In the genomic region with DNA sequence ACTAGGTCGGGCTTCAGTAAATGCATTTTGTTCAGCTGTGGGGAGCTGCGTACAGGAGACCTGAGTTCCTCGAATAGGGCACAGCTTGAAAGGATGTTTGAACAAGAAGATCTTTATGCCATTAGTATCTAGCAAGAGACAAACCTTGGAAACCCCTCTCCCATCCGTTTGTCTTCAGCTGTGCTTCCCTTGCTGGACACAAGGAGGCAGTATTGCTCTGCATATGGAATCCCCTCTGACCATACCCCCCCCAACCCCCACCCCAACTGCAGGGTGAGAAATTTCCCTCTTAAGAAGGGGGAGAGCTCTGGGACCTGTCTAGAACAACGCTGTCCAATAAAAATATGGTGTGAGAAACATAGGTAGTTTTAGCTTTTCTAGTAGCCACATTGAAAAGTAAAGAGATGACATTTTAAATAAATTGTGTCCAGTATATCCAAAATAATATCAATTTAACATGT, we compare ENCODE assay signal across 8 cellular contexts. TPM values are rescaled to one million over a fixed set of nuclear protein-coding genes. Genes with fewer than 3 reads are reported as not detected.
DNase-seq lines count a peak whose midpoint lies in the region; ATAC-seq, FAIRE-seq and TF ChIP-seq lines count a peak whose summit lies in the region.

No MANE protein-coding gene starts in this region.

- peak overlapping the region; percentile 60 to 93 for H3K9ac ChIP-seq in colonic mucosa (ENCODE audit: low read depth in 2 of 2, low read length in 2 of 2)

- peak overlapping the region; percentile 87 to 94 for H3K27ac ChIP-seq in A549
- no peak overlapping the region for H3K27ac ChIP-seq in colonic mucosa

- no peaks in the 10 kb centered on the region for H3K9me3 ChIP-seq in A549
- no peaks in the 10 kb centered on the region for H3K9me3 ChIP-seq in colonic mucosa

- ATAC-seq in A549 (peak in 1 of 2 experiments; percentile 31; a peak in 3 of 6 replicates), HG02970 (IDR thresholded peaks at IDR 0.05; ENCODE audit: low FRiP score, unreplicated experiment) (no peak)

- H3K27me3 ChIP-seq in colonic mucosa = no peaks in the 10 kb centered on the region

- TF ChIP-seq CTCF in A549 (IDR thresholded peaks at IDR 0.05) = peak; percentile 93
- TF ChIP-seq CTCF in colonic mucosa (IDR thresholded peaks at IDR 0.05) = peak; percentile 85
- TF ChIP-seq CTCF in lower leg skin (IDR thresholded peaks at IDR 0.05) = no peak

- DNase-seq in A549 (ENCODE audit: low read depth in 1 of 2, low spot score in 1 of 2) = peak; percentile 78 to 81
- peak; percentile 54 for DNase-seq in GM12892 (ENCODE audit: insufficient read length)
- DNase-seq in NCI-H345 (lab: John Stamatoyannopoulos, UW) = peak; percentile 76
- peak; percentile 58 to 65 for DNase-seq in activated CD4-positive, alpha-beta T cell treated with anti-CD3 and anti-CD28 coated beads for 24 hours (ENCODE audit: low read depth in 2 of 2)
- peak; percentile 73 for DNase-seq in colonic mucosa
- DNase-seq in lower leg skin (ENCODE audit: low spot score in 2 of 2) = no peak
- peak; percentile 62 to 67 for DNase-seq in stimulated activated CD4-positive, alpha-beta T cell treated with anti-CD3 and anti-CD28 coated beads, Interleukin-4, amount 100 ng/mL, for 4 hours

- H3K4me2 ChIP-seq in A549 = peak overlapping the region; percentile 95

- H3K4me3 ChIP-seq in A549 = peak overlapping the region; percentile 66
- peak overlapping the region; percentile 76 for H3K4me3 ChIP-seq in colonic mucosa
- H3K4me3 ChIP-seq in lower leg skin (ENCODE audit: low read depth, poor library complexity, severe bottlenecking) = peak overlapping the region; percentile 68

- H3K36me3 ChIP-seq in colonic mucosa = no peaks in the 10 kb centered on the region

- POLR2A ChIA-PET in A549 (lab: Yijun Ruan, JAX) = interaction anchor here (0.6 to 3.1 kb wide), 3 partner anchors 54 to 637 kb away, joined by 3 to 35 read pairs (median 3); partner anchors contain the start of gene GGNBP2

- intact Hi-C loops in colonic mucosa (cut with DNase I) = loop anchor here (10.0 kb wide), 1 partner anchor 772 kb away; the partner anchor contains the start of gene C17orf78
- intact Hi-C loops in lower leg skin (cut with DNase I; ENCODE audit: low total_unique reads) = no loop called here

- H3K4me1 ChIP-seq in A549 (peaks cover 24% of the 10 kb centered on the region), colonic mucosa (peaks cover 19% of the 10 kb centered on the region)

- CTCF ChIA-PET in A549 (lab: Yijun Ruan, JAX) = interaction anchor here (0.5 to 5.5 kb wide), 44 partner anchors 11 to 770 kb away, joined by 3 to 96 read pairs (median 5); partner anchors contain the start of genes DHRS11, MYO19 and PIGW

- peak; percentile 71 to 79 for TF ChIP-seq RAD21 in A549 (conservative IDR thresholded peaks at IDR 0.05 in 1 of 2, IDR thresholded peaks at IDR 0.05 in 1 of 2)

- 1% methylated on average over 5 of the region's 5 CpGs for WGBS in A549 (ENCODE audit: missing lambda C conversion rate)
- WGBS in lower leg skin, 2 donors = 12 to 18% methylated on average over 5 of the region's 5 CpGs

- TF ChIP-seq POLR2A in A549 (IDR thresholded peaks at IDR 0.05; ENCODE audit: low read length) (no peak), GM12892 (IDR thresholded peaks at IDR 0.05; ENCODE audit: low read depth, low read length) (no peak), lower leg skin (IDR thresholded peaks at IDR 0.05) (no peak)

- no peak for FAIRE-seq in A549 (lab: Jason Lieb, UNC)
- FAIRE-seq in GM12892 (lab: Jason Lieb, UNC) = no peak

- TF ChIP-seq EP300 in A549 (IDR thresholded peaks at IDR 0.05) = no peak

TF ChIP-seq in A549, 52 proteins besides CTCF, POLR2A, EP300 and RAD21:
- peak; percentile 78; the same call in 1 of the 2 replicates for TF ChIP-seq KDM5A (IDR thresholded peaks at IDR 0.05)
- TF ChIP-seq MAZ (IDR thresholded peaks at IDR 0.05; ENCODE audit: borderline replicate concordance, low read depth, low read length) = peak; percentile 54; the same call in 1 of the 2 replicates
- TF ChIP-seq HMGXB4 (CRISPR knock-in tag; IDR thresholded peaks at IDR 0.05; ENCODE audit: borderline replicate concordance) = no peak
- peak; percentile 61 for TF ChIP-seq SMC3 (IDR thresholded peaks at IDR 0.05)

RNA-seq across cellular contexts. Expression of gene MRM1, which starts 1.6 kb away (rescaled TPM):
- polyA plus RNA-seq in A549 (2011; rRNA removed) (11.1 and 12.7 TPM in 2 replicates), A549 (2017; fragmentation: RNase III; extraction: RNeasy Plus Mini Kit Qiagen cat#74134 plus additional on column Dnase treatment) (21.7 to 22.1 TPM (median 21.9 TPM) in 3 replicates)
- polyA plus RNA-seq in A549 (2012; cell fraction: cytosol; rRNA removed) = 22.5 and 27.6 TPM in 2 replicates
- 34.9 and 38.8 TPM in 2 replicates for polyA plus RNA-seq in A549 (2012; cell fraction: nucleus; rRNA removed)
- polyA minus RNA-seq in A549 (2011; rRNA and poly(A)+ RNA removed) = 4.3 and 6.7 TPM in 2 replicates
- 6.0 TPM for polyA plus RNA-seq in GM12892 (2012; ENCODE audit: missing spikeins)
- total RNA-seq in colonic mucosa (10 to 100 TPM in 1 of 2 donors, 1 to 10 TPM in 1; 6.2 to 26.5 TPM), lower leg skin (1 to 10 TPM; 5.1 to 8.9 (median 5.9) TPM)

RNA-seq across cellular contexts. Expression of gene DHRS11, which starts 11.3 kb away (rescaled TPM):
- 7.4 and 9.5 TPM in 2 replicates for polyA plus RNA-seq in A549 (2011; rRNA removed)
- polyA plus RNA-seq in A549 (2012; cell fraction: cytosol; rRNA removed) = 23.7 and 26.1 TPM in 2 replicates
- 29.0 and 32.4 TPM in 2 replicates for polyA plus RNA-seq in A549 (2012; cell fraction: nucleus; rRNA removed)
- 9.6 to 11.2 TPM (median 11.1 TPM) in 3 replicates for polyA plus RNA-seq in A549 (2017; fragmentation: RNase III; extraction: RNeasy Plus Mini Kit Qiagen cat#74134 plus additional on column Dnase treatment)
- 11.7 and 20.5 TPM in 2 replicates for polyA minus RNA-seq in A549 (2011; rRNA and poly(A)+ RNA removed)
- polyA plus RNA-seq in GM12892 (2012; ENCODE audit: missing spikeins) = 12.4 TPM
- total RNA-seq in colonic mucosa = 100 to 1,000 TPM; 147 to 191 TPM
- 10 to 100 TPM; 11.3 to 21.1 (median 14.9) TPM for total RNA-seq in lower leg skin

RNA-seq across cellular contexts. Expression of gene GGNBP2, which starts 58.2 kb away (rescaled TPM):
- polyA plus RNA-seq in A549 (2011; rRNA removed) (144 and 163 TPM in 2 replicates), A549 (2017; fragmentation: RNase III; extraction: RNeasy Plus Mini Kit Qiagen cat#74134 plus additional on column Dnase treatment) (79.9 to 91.9 TPM (median 83.7 TPM) in 3 replicates)
- polyA plus RNA-seq in A549 (2012; cell fraction: cytosol; rRNA removed) = 79.3 and 90.6 TPM in 2 replicates
- polyA plus RNA-seq in A549 (2012; cell fraction: nucleus; rRNA removed) = 97.0 and 107 TPM in 2 replicates
- 116 and 122 TPM in 2 replicates for polyA minus RNA-seq in A549 (2011; rRNA and poly(A)+ RNA removed)
- polyA plus RNA-seq in GM12892 (2012; ENCODE audit: missing spikeins) = 44.8 TPM
- total RNA-seq in colonic mucosa (10 to 100 TPM; 67.6 to 81.0 TPM), lower leg skin (10 to 100 TPM; 38.2 to 79.6 (median 55.0) TPM)

Comparison
In these comparisons a context has a peak if more than half of its experiments do, and no peak if none do; other contexts are left out.
1. DNase-seq: peak in A549 (2 of 2), GM12892 (single experiment), NCI-H345 (single experiment), activated CD4-positive, alpha-beta T cell treated with anti-CD3 and anti-CD28 coated beads for 24 hours (2 of 2), colonic mucosa (single experiment) and stimulated activated CD4-positive, alpha-beta T cell treated with anti-CD3 and anti-CD28 coated beads, Interleukin-4, amount 100 ng/mL, for 4 hours (2 of 2); none in lower leg skin (0 of 2).
2. CTCF ChIP-seq: peak in A549 (single experiment) and colonic mucosa (single experiment); none in lower leg skin (0 of 3).
3. RNA of gene DHRS11, which starts 11.3 kb away (total RNA-seq): 147 to 191 TPM in colonic mucosa; 11.3 to 21.1 TPM in lower leg skin; every median in the first group is over 4 times any median in the second.
4. Peak in every context shown above with its lines, with median percentiles within 50 percentile points of each other: H3K4me3 ChIP-seq.